ENCODE assay signal across 23 cellular contexts in the genomic region with DNA sequence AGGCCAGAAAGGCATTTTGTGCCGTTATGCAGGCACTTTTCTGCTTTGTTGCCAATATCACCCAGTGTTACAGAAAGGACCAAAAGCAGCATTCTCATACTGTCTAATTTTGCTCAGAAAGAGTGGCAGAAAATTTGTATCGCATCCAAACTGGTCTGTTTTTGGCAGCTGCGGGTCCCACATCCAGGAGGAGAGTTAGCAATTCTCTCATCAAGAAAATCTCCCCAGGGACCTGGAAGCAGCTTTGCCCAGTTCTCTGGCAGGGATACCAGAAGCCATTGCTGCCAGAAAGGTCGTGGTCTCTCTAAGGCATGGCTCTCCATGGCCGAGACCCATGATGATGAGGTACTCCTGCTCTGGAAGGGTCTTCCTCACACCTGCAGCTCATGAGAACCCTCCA.
DNase-seq lines count a peak whose midpoint lies in the region; ATAC-seq and TF ChIP-seq lines count a peak whose summit lies in the region.
"Had no signal": no experiment of that assay in that cellular context is flagged by ENCODE, and none has a peak within 500 bp of the region (broad histone marks: within the 10 kb centered on the region; RNA-seq: fewer than 3 reads in every experiment).

No MANE protein-coding gene starts in this region.

- peak overlapping the region; percentile 72 for H3K27ac Mint-ChIP-seq in activated CD4-positive, alpha-beta memory T cell treated with anti-CD3 and anti-CD28 coated beads for 36 hours
- no peak overlapping the region for H3K27ac Mint-ChIP-seq in activated CD4-positive, alpha-beta memory T cell treated with anti-CD3 and anti-CD28 coated beads, Interleukin-2, amount 10 ng/mL, durations not matched to agents 7 days and 5 days
- peak overlapping the region; percentile 2 for H3K27ac Mint-ChIP-seq in T-helper 17 cell
- peak overlapping the region; percentile 48 for H3K27ac Mint-ChIP-seq in stimulated activated memory B cell treated with anti-CD40 and anti-IgM and Interleukin-4, amounts not matched to agents 10 μg/mL and 1 μg/mL and 100 μg/mL, for 72 hours
- H3K27ac Mint-ChIP-seq: HFFc6, WTC11 had no signal

- ATAC-seq in T-helper 17 cell = no peak
- no peak for ATAC-seq in stimulated activated memory B cell treated with anti-CD40 and anti-IgM and Interleukin-4, amounts not matched to agents 10 μg/mL and 1 μg/mL and 100 μg/mL, for 72 hours
- ATAC-seq: body of pancreas, WTC11 had no signal

- no peaks in the 10 kb centered on the region for H3K9me3 ChIP-seq in T-helper 17 cell (ENCODE audit: control insufficient read depth, low read length, poor library complexity, severe bottlenecking)
- no peaks in the 10 kb centered on the region for H3K9me3 ChIP-seq in A673 (ENCODE audit: low read depth, low read length, poor library complexity, severe bottlenecking)
- H3K9me3 ChIP-seq: BLaER1 treated with 17β-estradiol and CSF1 and Interleukin-3, amounts not matched to agents 10 nM and 100 nM; body of pancreas; upper lobe of left lung had no signal

- H3K36me3 ChIP-seq in A673 (ENCODE audit: insufficient read depth, low read length, poor library complexity, severe bottlenecking) = no peaks in the 10 kb centered on the region
- H3K36me3 ChIP-seq: BLaER1 treated with 17β-estradiol and CSF1 and Interleukin-3, amounts not matched to agents 10 nM and 100 nM; upper lobe of left lung had no signal

- intact Hi-C loops in activated CD4-positive, alpha-beta memory T cell treated with anti-CD3 and anti-CD28 coated beads for 36 hours (cut with micrococcal nuclease) = loop anchor here (1.0 kb wide), 3 partner anchors 45 to 276 kb away; no protein-coding TSS in a partner anchor
- intact Hi-C loops in A673 (cut with micrococcal nuclease; ENCODE audit: unreplicated experiment) = no loop called here

- no peaks in the 10 kb centered on the region for H3K36me3 Mint-ChIP-seq in activated CD4-positive, alpha-beta memory T cell treated with anti-CD3 and anti-CD28 coated beads for 36 hours
- no peaks in the 10 kb centered on the region for H3K36me3 Mint-ChIP-seq in activated CD4-positive, alpha-beta memory T cell treated with anti-CD3 and anti-CD28 coated beads, Interleukin-2, amount 10 ng/mL, durations not matched to agents 7 days and 5 days (ENCODE audit: low read depth)
- H3K36me3 Mint-ChIP-seq in T-helper 17 cell (ENCODE audit: low read depth) = peaks cover 3% of the 10 kb centered on the region
- no peaks in the 10 kb centered on the region for H3K36me3 Mint-ChIP-seq in stimulated activated memory B cell treated with anti-CD40 and anti-IgM and Interleukin-4, amounts not matched to agents 10 μg/mL and 1 μg/mL and 100 μg/mL, for 72 hours
- H3K36me3 Mint-ChIP-seq: activated naive CD4-positive, alpha-beta T cell treated with anti-CD3 and anti-CD28 coated beads, Interleukin-2, amount 50 U/mL, for 72 hours; naive B cell; WTC11 had no signal

- no peaks in the 10 kb centered on the region for H3K27me3 ChIP-seq in A673 (replicated peaks; ENCODE audit: insufficient read depth, low read depth, low read length, poor library complexity)
- H3K27me3 ChIP-seq: BLaER1 treated with 17β-estradiol and CSF1 and Interleukin-3, amounts not matched to agents 10 nM and 100 nM; body of pancreas; upper lobe of left lung had no signal

- no peaks in the 10 kb centered on the region for H3K9me3 Mint-ChIP-seq in activated CD4-positive, alpha-beta memory T cell treated with anti-CD3 and anti-CD28 coated beads for 36 hours
- no peaks in the 10 kb centered on the region for H3K9me3 Mint-ChIP-seq in activated CD4-positive, alpha-beta memory T cell treated with anti-CD3 and anti-CD28 coated beads, Interleukin-2, amount 10 ng/mL, durations not matched to agents 7 days and 5 days
- no peaks in the 10 kb centered on the region for H3K9me3 Mint-ChIP-seq in stimulated activated memory B cell treated with anti-CD40 and anti-IgM and Interleukin-4, amounts not matched to agents 10 μg/mL and 1 μg/mL and 100 μg/mL, for 72 hours
- H3K9me3 Mint-ChIP-seq: activated T-cell treated with anti-CD3 and anti-CD28 coated beads, Interleukin-2, amount 50 U/mL, for 4 hours; HFFc6; naive B cell; stimulated activated naive CD8-positive, alpha-beta T cell treated with anti-CD3 and anti-CD28 coated beads, Interleukin-15, amount 100 ng/mL, for 72 hours; WTC11 had no signal

- no peak for TF ChIP-seq CTCF in A673 (conservative IDR thresholded peaks at IDR 0.05; ENCODE audit: low read depth, low read length)

- no peak overlapping the region for H3K4me3 Mint-ChIP-seq in activated CD4-positive, alpha-beta memory T cell treated with anti-CD3 and anti-CD28 coated beads for 36 hours
- H3K4me3 Mint-ChIP-seq in activated CD4-positive, alpha-beta memory T cell treated with anti-CD3 and anti-CD28 coated beads, Interleukin-2, amount 10 ng/mL, durations not matched to agents 7 days and 5 days = no peak overlapping the region
- no peak overlapping the region for H3K4me3 Mint-ChIP-seq in T-helper 17 cell
- no peak overlapping the region for H3K4me3 Mint-ChIP-seq in stimulated activated memory B cell treated with anti-CD40 and anti-IgM and Interleukin-4, amounts not matched to agents 10 μg/mL and 1 μg/mL and 100 μg/mL, for 72 hours
- H3K4me3 Mint-ChIP-seq: activated T-cell treated with anti-CD3 and anti-CD28 coated beads, Interleukin-2, amount 50 U/mL, for 4 hours; HFFc6; naive B cell; stimulated activated naive CD8-positive, alpha-beta T cell treated with anti-CD3 and anti-CD28 coated beads, Interleukin-15, amount 100 ng/mL, for 72 hours; WTC11 had no signal

- peak overlapping the region; percentile 70 for H3K27ac ChIP-seq in cingulate gyrus (ENCODE audit: low read depth, low read length)
- H3K27ac ChIP-seq in A673 (ENCODE audit: low read depth, low read length, poor library complexity, severe bottlenecking) = no peak overlapping the region
- H3K27ac ChIP-seq: BLaER1 treated with 17β-estradiol and CSF1 and Interleukin-3, amounts not matched to agents 10 nM and 100 nM; body of pancreas; coronary artery; GM23248; RWPE1 had no signal

- POLR2A ChIA-PET in activated CD4-positive, alpha-beta memory T cell treated with anti-CD3 and anti-CD28 coated beads for 36 hours (lab: Charles Lee) = no interaction called here
- POLR2A ChIA-PET in activated CD4-positive, alpha-beta memory T cell treated with anti-CD3 and anti-CD28 coated beads, Interleukin-2, amount 10 ng/mL, durations not matched to agents 7 days and 5 days (lab: Charles Lee) = no interaction called here
- POLR2A ChIA-PET in A673 (lab: Charles Lee; ENCODE audit: low non-redundant PET) = no interaction called here

- no TSS peak for BruUV-seq in A673 (replicated peaks; lab: Mats Ljungman, UMichigan)

- no peak overlapping the region for H3K4me3 ChIP-seq in A673 (ENCODE audit: low read depth, low read length, poor library complexity, severe bottlenecking)
- H3K4me3 ChIP-seq: BLaER1 treated with 17β-estradiol and CSF1 and Interleukin-3, amounts not matched to agents 10 nM and 100 nM; body of pancreas; coronary artery; GM23248; upper lobe of left lung had no signal

- CTCF ChIA-PET in activated CD4-positive, alpha-beta memory T cell treated with anti-CD3 and anti-CD28 coated beads for 36 hours (lab: Charles Lee) = no interaction called here
- CTCF ChIA-PET in activated CD4-positive, alpha-beta memory T cell treated with anti-CD3 and anti-CD28 coated beads, Interleukin-2, amount 10 ng/mL, durations not matched to agents 7 days and 5 days (lab: Charles Lee) = no interaction called here
- CTCF ChIA-PET in A673 (lab: Charles Lee) = no interaction called here

- no peak for DNase-seq in activated CD4-positive, alpha-beta memory T cell treated with anti-CD3 and anti-CD28 coated beads for 36 hours
- DNase-seq in activated CD4-positive, alpha-beta memory T cell treated with anti-CD3 and anti-CD28 coated beads, Interleukin-2, amount 10 ng/mL, durations not matched to agents 7 days and 5 days = no peak
- DNase-seq in T-helper 17 cell = no peak
- no peak for DNase-seq in activated gamma-delta T cell treated with Interleukin-2 at 50 U/mL for 16 hours
- DNase-seq in A673 (ENCODE audit: low spot score) = no peak
- DNase-seq in iPS-NIHi11 (ENCODE audit: low spot score) = no peak
- DNase-seq: activated T-cell treated with anti-CD3 and anti-CD28 coated beads, Interleukin-2, amount 50 U/mL, for 4 hours; HFFc6; naive B cell; NCI-H1048; NCI-H524 treated with DMSO at 0.1 percent for 48 hours; T-helper 9 cell; upper lobe of left lung had no signal

- no peaks in the 10 kb centered on the region for H3K27me3 Mint-ChIP-seq in activated CD4-positive, alpha-beta memory T cell treated with anti-CD3 and anti-CD28 coated beads for 36 hours
- H3K27me3 Mint-ChIP-seq in activated CD4-positive, alpha-beta memory T cell treated with anti-CD3 and anti-CD28 coated beads, Interleukin-2, amount 10 ng/mL, durations not matched to agents 7 days and 5 days = peaks cover 3% of the 10 kb centered on the region
- peaks cover 17% of the 10 kb centered on the region for H3K27me3 Mint-ChIP-seq in T-helper 17 cell
- peaks cover 8% of the 10 kb centered on the region for H3K27me3 Mint-ChIP-seq in stimulated activated memory B cell treated with anti-CD40 and anti-IgM and Interleukin-4, amounts not matched to agents 10 μg/mL and 1 μg/mL and 100 μg/mL, for 72 hours
- H3K27me3 Mint-ChIP-seq: stimulated activated naive CD8-positive, alpha-beta T cell treated with anti-CD3 and anti-CD28 coated beads, Interleukin-15, amount 100 ng/mL, for 72 hours had no signal

- no peaks in the 10 kb centered on the region for H3K4me1 ChIP-seq in A673 (ENCODE audit: insufficient read depth, low read length, poor library complexity, severe bottlenecking)
- H3K4me1 ChIP-seq: body of pancreas had no signal

- H3K4me1 Mint-ChIP-seq in activated CD4-positive, alpha-beta memory T cell treated with anti-CD3 and anti-CD28 coated beads for 36 hours (ENCODE audit: low read depth) = peaks cover 14% of the 10 kb centered on the region
- H3K4me1 Mint-ChIP-seq in activated CD4-positive, alpha-beta memory T cell treated with anti-CD3 and anti-CD28 coated beads, Interleukin-2, amount 10 ng/mL, durations not matched to agents 7 days and 5 days = peaks cover 11% of the 10 kb centered on the region
- H3K4me1 Mint-ChIP-seq in T-helper 17 cell = peaks cover 9% of the 10 kb centered on the region
- H3K4me1 Mint-ChIP-seq in stimulated activated memory B cell treated with anti-CD40 and anti-IgM and Interleukin-4, amounts not matched to agents 10 μg/mL and 1 μg/mL and 100 μg/mL, for 72 hours = peaks cover 16% of the 10 kb centered on the region
